In the genomic region with DNA sequence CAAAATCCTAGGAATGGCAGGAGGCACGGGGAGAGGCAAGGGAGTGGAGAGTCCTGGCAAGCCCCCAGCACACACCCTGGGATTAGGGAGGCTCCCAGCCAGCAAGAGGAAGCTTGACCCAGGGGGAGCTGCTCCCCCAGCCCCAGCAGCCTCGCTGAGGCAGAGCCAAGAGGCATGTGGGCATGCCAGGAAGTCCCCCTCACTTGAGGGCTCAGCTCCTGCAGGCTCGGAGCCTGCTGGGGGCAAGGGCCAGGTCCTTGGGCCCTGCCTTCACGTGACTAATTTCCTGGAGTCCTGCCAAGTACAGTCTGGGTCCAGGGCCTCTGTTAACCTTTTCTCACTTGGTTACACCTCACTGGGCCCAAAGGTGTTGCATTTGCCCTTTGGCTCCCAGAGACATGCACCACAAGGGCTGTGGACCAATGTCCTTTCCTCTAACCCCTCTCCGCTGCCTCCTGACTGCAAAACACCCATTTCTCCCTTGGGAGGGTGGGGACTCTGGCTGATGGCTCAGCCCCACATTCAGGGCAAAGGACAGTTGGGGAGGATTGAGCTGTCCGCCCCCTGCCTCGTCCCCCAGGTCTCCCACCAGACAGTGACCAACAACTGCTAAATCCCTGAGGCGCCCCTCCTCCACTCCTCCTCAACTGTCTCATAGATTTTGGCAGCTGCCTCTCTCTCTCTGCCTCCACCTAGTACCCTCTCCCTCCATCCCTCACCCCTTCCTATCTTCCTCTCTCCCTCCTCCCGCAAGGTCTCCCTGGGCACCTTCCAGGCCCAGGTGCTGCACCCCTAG, we compare ENCODE assay signal across 12 cellular contexts. TPM values are rescaled to one million over a fixed set of nuclear protein-coding genes. Genes with fewer than 3 reads are reported as not detected.
DNase-seq lines count a peak whose midpoint lies in the region; ATAC-seq and TF ChIP-seq lines count a peak whose summit lies in the region.
"Had no signal": no experiment of that assay in that cellular context is flagged by ENCODE, and none has a peak within 500 bp of the region (broad histone marks: within the 10 kb centered on the region; RNA-seq: fewer than 3 reads in every experiment).

No MANE protein-coding gene starts in this region.

- H3K4me2 ChIP-seq in parathyroid adenoma (ENCODE audit: low read length) = no peak overlapping the region

- peaks cover 29 to 93% (median 62%) of the 10 kb centered on the region in 3 donors for H3K4me1 ChIP-seq in esophagus squamous epithelium
- peaks cover 15% of the 10 kb centered on the region for H3K4me1 ChIP-seq in parathyroid adenoma

- ATAC-seq in GM21786 (IDR thresholded peaks at IDR 0.05; ENCODE audit: unreplicated experiment) = no peak
- ATAC-seq: activated CD4-positive, CD25-positive, alpha-beta regulatory T cell treated with anti-CD3 and anti-CD28 coated beads, Interleukin-2, amount 50 U/mL, for 24 hours; naive thymus-derived CD4-positive, alpha-beta T cell had no signal

- H3K36me3 ChIP-seq in H7 (replicated peaks; ENCODE audit: control insufficient read depth, insufficient read depth, low read length) = no peaks in the 10 kb centered on the region
- no peaks in the 10 kb centered on the region for H3K36me3 ChIP-seq in esophagus squamous epithelium
- H3K36me3 ChIP-seq in parathyroid adenoma (ENCODE audit: control insufficient read depth, insufficient read depth, low read length) = no peaks in the 10 kb centered on the region

- H3K9ac ChIP-seq in parathyroid adenoma = no peak overlapping the region

- POLR2A ChIA-PET in GM10248 (lab: Yijun Ruan, JAX) = no interaction called here

- TF ChIP-seq POLR2A in esophagus squamous epithelium (IDR thresholded peaks at IDR 0.05) = no peak

- H3K27ac ChIP-seq in esophagus squamous epithelium = peak overlapping the region; percentile 24 to 67 (median 44)
- no peak overlapping the region for H3K27ac ChIP-seq in parathyroid adenoma

- H3K79me2 ChIP-seq in parathyroid adenoma = no peaks in the 10 kb centered on the region

- H3K4me3 ChIP-seq in H7 (ENCODE audit: insufficient read depth, low read depth, low read length) = no peak overlapping the region
- H3K4me3 ChIP-seq in esophagus squamous epithelium = no peak overlapping the region
- H3K4me3 ChIP-seq in parathyroid adenoma (ENCODE audit: low read depth, low read length) = no peak overlapping the region

- no peak for TF ChIP-seq CTCF in esophagus squamous epithelium (IDR thresholded peaks at IDR 0.05)
- no peak for TF ChIP-seq CTCF in parathyroid adenoma (IDR thresholded peaks at IDR 0.05)
- TF ChIP-seq CTCF in GM10248 (IDR thresholded peaks at IDR 0.05; ENCODE audit: control extremely low read depth, extremely low read depth, low read depth, missing control alignments) = no peak

- no peaks in the 10 kb centered on the region for H3K9me3 ChIP-seq in esophagus squamous epithelium
- no peaks in the 10 kb centered on the region for H3K9me3 ChIP-seq in parathyroid adenoma (ENCODE audit: control insufficient read depth, low read length)

- intact Hi-C loops in esophagus squamous epithelium (cut with DNase I) = no loop called here

- CTCF ChIA-PET in GM10248 (lab: Yijun Ruan, JAX) = no interaction called here

- 40 to 57% methylated on average over 6 to 7 of the region's 9 CpGs for WGBS in esophagus squamous epithelium, 2 donors

- H2AFZ ChIP-seq in parathyroid adenoma = peak overlapping the region; percentile 42

- DNase-seq in H7 (peak; percentile 48), NCI-H510A (lab: John Stamatoyannopoulos, UW) (peak; percentile 83), esophagus squamous epithelium (lab: John Stamatoyannopoulos, UW) (no peak), GM10248 (ENCODE audit: extremely low spot score) (no peak), 8988T (no peak)
- DNase-seq: activated T-cell treated with anti-CD3 and anti-CD28 coated beads, Interleukin-2, amount 50 U/mL, for 24 hours; amygdala; GOT3; naive thymus-derived CD4-positive, alpha-beta T cell had no signal

- no peaks in the 10 kb centered on the region for H3K27me3 ChIP-seq in H7 (ENCODE audit: control insufficient read depth, insufficient read depth, low read length)
- H3K27me3 ChIP-seq in esophagus squamous epithelium = no peaks in the 10 kb centered on the region
- H3K27me3 ChIP-seq in parathyroid adenoma (ENCODE audit: control insufficient read depth, insufficient read depth, low read length) = no peaks in the 10 kb centered on the region

RNA-seq across cellular contexts. Expression of a gene that starts 4.4 kb away (rescaled TPM):
- not detected in 2 replicates for total RNA-seq in H7 (2014; rRNA removed; shearing (Covaris generic))
- total RNA-seq in esophagus squamous epithelium = 1 to 10 TPM in 1 of 4 donors, under 1 TPM in 2, not detected in 1; 0.56 to 2.2 (median 0.76) TPM
- total RNA-seq: naive thymus-derived CD4-positive, alpha-beta T cell had no signal

RNA-seq across cellular contexts. Expression of a gene that starts 27.3 kb away (rescaled TPM):
- 0.24 and 0.26 TPM in 2 replicates for total RNA-seq in H7 (2014; rRNA removed; shearing (Covaris generic))
- 1,000 to 10,000 TPM in 1 of 4 donors, 100 to 1,000 TPM in 3; 480 to 2,454 (median 606) TPM for total RNA-seq in esophagus squamous epithelium

Comparison
In these comparisons a context has a peak if more than half of its experiments do, and no peak if none do; other contexts are left out.
1. DNase-seq: peak in H7 (single experiment) and NCI-H510A (single experiment); none in esophagus squamous epithelium (single experiment), GM10248 (single experiment) and 8988T (single experiment).
2. RNA of a gene that starts 27.3 kb away (total RNA-seq): 480 to 2,454 TPM in esophagus squamous epithelium; 0.24 to 0.26 TPM in H7; every median in the first group is over 100 times any median in the second.